ENCODE assay signal across 14 cellular contexts in genomic region chr1:205240118-205240517, GRCh38. TPM values are rescaled to one million over a fixed set of nuclear protein-coding genes. Genes with fewer than 3 reads are reported as not detected.
A peak's percentile ranks its signal among the peaks of the same experiment; 100 is the strongest.
DNase-seq lines count a peak whose midpoint lies in the region; ATAC-seq and TF ChIP-seq lines count a peak whose summit lies in the region.
"Had no signal": no experiment of that assay in that cellular context is flagged by ENCODE, and none has a peak within 500 bp of the region (broad histone marks: within the 10 kb centered on the region; RNA-seq: fewer than 3 reads in every experiment).

No MANE protein-coding gene starts in this region.

- no peak overlapping the region for H2BK5ac ChIP-seq in mesenchymal stem cell (ENCODE audit: low read depth, low read length, poor library complexity, severe bottlenecking)

- H2AK5ac ChIP-seq in mesenchymal stem cell (ENCODE audit: low read length, severe bottlenecking), result no peak overlapping the region

- H2AFZ ChIP-seq in mesenchymal stem cell (ENCODE audit: low read depth, low read length), result no peak overlapping the region

- H3K4me3 ChIP-seq in WERI-Rb-1 (ENCODE audit: low read depth, low read length) (no peak overlapping the region), mesenchymal stem cell (ENCODE audit: insufficient read depth in 1 of 2, low read depth in 1 of 2, low read length in 2 of 2) (no peak overlapping the region)

- no peak overlapping the region for H3K9ac ChIP-seq in mesenchymal stem cell (ENCODE audit: low read length)

- no peak overlapping the region for H2BK12ac ChIP-seq in mesenchymal stem cell (ENCODE audit: low read length in 2 of 2)

- H3K79me1 ChIP-seq in mesenchymal stem cell (replicated peaks; ENCODE audit: low read length, poor library complexity, severe bottlenecking), result peaks cover 18% of the 10 kb centered on the region

- no peak overlapping the region for H2BK120ac ChIP-seq in mesenchymal stem cell (ENCODE audit: low read depth, low read length)

- WGBS in mesenchymal stem cell, result 90% methylated on average over 6 of the region's 6 CpGs

- H3K18ac ChIP-seq in mesenchymal stem cell (ENCODE audit: low read depth in 1 of 2, low read length in 2 of 2), result no peak overlapping the region

- peak; percentile 38 for DNase-seq in activated effector memory CD4-positive, alpha-beta T cell treated with anti-CD3 and anti-CD28 coated beads, Interleukin-2, amount 50 U/mL, for 16 hours
- DNase-seq in activated effector memory CD4-positive, alpha-beta T cell treated with Interleukin-2 at 50 U/mL for 16 hours, result no peak
- peak; percentile 98 for DNase-seq in WERI-Rb-1
- DNase-seq in mesenchymal stem cell, result no peak
- no peak for DNase-seq in iPS-NIHi11 (ENCODE audit: low spot score)
- no peak for DNase-seq in NCI-H1694 (lab: John Stamatoyannopoulos, UW)
- DNase-seq: activated CD4-positive, alpha-beta T cell treated with anti-CD3 and anti-CD28 coated beads for 4 hours; activated T-cell treated with anti-CD3 and anti-CD28 coated beads for 4 hours; CD4-positive, alpha-beta T cell; NCI-H1694 treated with DMSO at 0.1 percent for 48 hours; NCI-H2227 treated with DMSO at 0.1 percent for 48 hours; stimulated activated CD4-positive, alpha-beta T cell treated with anti-CD3 and anti-CD28 coated beads, Interleukin-4, amount 100 ng/mL, for 24 hours had no signal

- H3K27me3 ChIP-seq in WERI-Rb-1 (ENCODE audit: insufficient read depth, low read depth, severe bottlenecking), result no peaks in the 10 kb centered on the region
- no peaks in the 10 kb centered on the region for H3K27me3 ChIP-seq in mesenchymal stem cell (ENCODE audit: control insufficient read depth in 1 of 2, insufficient read depth in 1 of 2, low read length in 2 of 2)

- H4K8ac ChIP-seq in mesenchymal stem cell (ENCODE audit: low read length), result no peak overlapping the region

- no peak overlapping the region for H3K23ac ChIP-seq in mesenchymal stem cell (ENCODE audit: low read length in 2 of 2)

- TF ChIP-seq CTCF in WERI-Rb-1 (IDR thresholded peaks at IDR 0.05; ENCODE audit: low read depth, low read length), result no peak

- no peaks in the 10 kb centered on the region for H3K9me3 ChIP-seq in WERI-Rb-1 (ENCODE audit: severe bottlenecking)
- H3K9me3 ChIP-seq in mesenchymal stem cell (ENCODE audit: control insufficient read depth, low read length), result no peaks in the 10 kb centered on the region

- no peak overlapping the region for H3K4me2 ChIP-seq in mesenchymal stem cell (ENCODE audit: low read length, poor library complexity, severe bottlenecking)

- H3K4ac ChIP-seq in mesenchymal stem cell (ENCODE audit: low read depth in 1 of 2, low read length in 2 of 2), result no peak overlapping the region

- peaks cover 8% of the 10 kb centered on the region for H3K4me1 ChIP-seq in mesenchymal stem cell (ENCODE audit: control insufficient read depth, insufficient read depth, low read depth, low read length)

- no peak overlapping the region for H2BK15ac ChIP-seq in mesenchymal stem cell (ENCODE audit: low read depth, poor library complexity, severe bottlenecking)

- no peak overlapping the region for H3K27ac ChIP-seq in WERI-Rb-1
- peak overlapping the region; percentile 31 for H3K27ac ChIP-seq in mesenchymal stem cell (ENCODE audit: low read length, poor library complexity, severe bottlenecking)
- H3K27ac ChIP-seq in temporal lobe (ENCODE audit: low read depth, low read length), result peak overlapping the region; percentile 84

- H3K36me3 ChIP-seq in WERI-Rb-1 (peaks cover 37% of the 10 kb centered on the region), mesenchymal stem cell (ENCODE audit: control insufficient read depth in 1 of 2, insufficient read depth in 2 of 2, low read depth in 1 of 2, low read length in 2 of 2) (peaks cover 0 to 7% of the 10 kb centered on the region in 2 experiments)

- no peak overlapping the region for H4K91ac ChIP-seq in mesenchymal stem cell (ENCODE audit: low read length)

- ATAC-seq in GM19328 (IDR thresholded peaks at IDR 0.05; ENCODE audit: unreplicated experiment), result no peak

- H3K14ac ChIP-seq in mesenchymal stem cell (ENCODE audit: low read length in 2 of 2), result no peak overlapping the region

RNA-seq across cellular contexts. Expression of gene TMCC2, which starts 12.4 kb away (rescaled TPM):
- polyA plus RNA-seq in mesenchymal stem cell (2013, experiment 1 of 2), result 1.8 TPM
- polyA plus RNA-seq in mesenchymal stem cell (2013, experiment 2 of 2), result 1.8 TPM
- total RNA-seq in temporal lobe, result 27.5 TPM

RNA-seq across cellular contexts. Expression of gene DSTYK, which starts 28.6 kb away (rescaled TPM):
- 8.1 TPM for polyA plus RNA-seq in mesenchymal stem cell (2013, experiment 1 of 2)
- 8.0 TPM for polyA plus RNA-seq in mesenchymal stem cell (2013, experiment 2 of 2)
- total RNA-seq in temporal lobe, result 19.4 TPM

Comparison
In these comparisons a context has a peak if more than half of its experiments do, and no peak if none do; other contexts are left out.
1. DNase-seq: peak in activated effector memory CD4-positive, alpha-beta T cell treated with anti-CD3 and anti-CD28 coated beads, Interleukin-2, amount 50 U/mL, for 16 hours (single experiment) and WERI-Rb-1 (single experiment); none in activated effector memory CD4-positive, alpha-beta T cell treated with Interleukin-2 at 50 U/mL for 16 hours (single experiment), mesenchymal stem cell (single experiment), iPS-NIHi11 (single experiment) and NCI-H1694 (single experiment).